16 cellular contexts compared by ENCODE assay signal in the genomic region with DNA sequence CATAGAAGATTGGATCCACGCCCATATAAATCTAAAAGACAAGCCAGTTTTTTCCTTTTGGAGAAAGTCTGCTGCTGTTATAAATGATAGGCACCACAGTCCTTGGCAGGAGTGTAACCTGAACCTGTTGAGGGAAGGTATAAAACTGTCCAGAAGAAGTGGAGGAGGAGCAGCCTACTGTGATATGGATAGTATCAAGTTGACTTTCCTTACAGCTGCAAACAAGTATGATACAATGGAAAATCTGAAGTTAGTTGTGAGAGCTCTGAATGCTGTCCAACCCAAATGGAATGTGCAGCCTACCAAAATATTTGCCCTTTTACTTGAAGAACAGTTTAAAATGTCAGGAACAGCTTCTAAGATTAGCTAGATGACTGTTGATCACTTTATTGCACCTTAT.
"Had no signal": no experiment of that assay in that cellular context is flagged by ENCODE, and none has a peak within 500 bp of the region (broad histone marks: within the 10 kb centered on the region; RNA-seq: fewer than 3 reads in every experiment).

No MANE protein-coding gene starts in this region.

- DNase-seq: activated CD4-positive, alpha-beta T cell treated with anti-CD3 and anti-CD28 coated beads, Interleukin-2, amount 50 U/mL, for 1 hour; activated naive CD4-positive, alpha-beta T cell treated with anti-CD3 and anti-CD28 coated beads for 36 hours; activated T-cell treated with anti-CD3 and anti-CD28 coated beads for 4 hours; adrenal gland; dorsolateral prefrontal cortex; foreskin melanocyte; head of caudate nucleus; lower lobe of right lung; midbrain; naive B cell; stimulated activated CD4-positive, alpha-beta T cell treated with anti-CD3 and anti-CD28 coated beads, Interleukin-4, amount 100 ng/mL, for 1 hour; stimulated activated CD8-positive, alpha-beta memory T cell treated with anti-CD3 and anti-CD28 coated beads, Interleukin-4, amount 100 ng/mL, for 48 hours had no signal

- H3K27me3 ChIP-seq: adrenal gland, dorsolateral prefrontal cortex had no signal

- H3K4me3 ChIP-seq: adrenal gland, dorsolateral prefrontal cortex, lower lobe of right lung had no signal

- ATAC-seq: activated T-helper 17 cell treated with anti-CD3 and anti-CD28 coated beads, Interleukin-2, amount 50 U/mL, for 72 hours; esophagus mucosa; lower lobe of right lung had no signal

- H3K36me3 ChIP-seq: adrenal gland, lower lobe of right lung had no signal

- H3K9me3 ChIP-seq: adrenal gland, lower lobe of right lung had no signal

- H3K27ac ChIP-seq: lower lobe of right lung had no signal

- FAIRE-seq: endometrium, keratinocyte had no signal
